In genomic region chr1:227428803-227429202, GRCh38 we compare ENCODE assay signal across 9 cellular contexts.
DNase-seq lines count a peak whose midpoint lies in the region; ATAC-seq and TF ChIP-seq lines count a peak whose summit lies in the region.
"Had no signal": no experiment of that assay in that cellular context is flagged by ENCODE, and none has a peak within 500 bp of the region (broad histone marks: within the 10 kb centered on the region; RNA-seq: fewer than 3 reads in every experiment).

No MANE protein-coding gene starts in this region.

- H3K36me3 ChIP-seq in lung (ENCODE audit: control insufficient read depth in 2 of 2, insufficient read depth in 2 of 2, low read length in 2 of 2): no peaks in the 10 kb centered on the region

- H3K9me3 Mint-ChIP-seq in activated T-helper 17 cell treated with anti-CD3 and anti-CD28 coated beads, Interleukin-2, amount 50 U/mL, for 72 hours: no peaks in the 10 kb centered on the region

- 22 to 24% methylated on average over 4 of the region's 4 CpGs for WGBS in lung, 2 donors

- H3K9me3 ChIP-seq in lung (ENCODE audit: control insufficient read depth in 2 of 2, insufficient read depth in 1 of 2, low read length in 1 of 2): no peaks in the 10 kb centered on the region

- H3K4me1 Mint-ChIP-seq in activated T-helper 17 cell treated with anti-CD3 and anti-CD28 coated beads, Interleukin-2, amount 50 U/mL, for 72 hours: no peaks in the 10 kb centered on the region

- no peak overlapping the region for H3K4me3 Mint-ChIP-seq in activated T-helper 17 cell treated with anti-CD3 and anti-CD28 coated beads, Interleukin-2, amount 50 U/mL, for 72 hours
- H3K4me3 Mint-ChIP-seq: activated CD8-positive, alpha-beta memory T cell treated with anti-CD3 and anti-CD28 coated beads, Interleukin-2, amount 10 ng/mL, durations not matched to agents 7 days and 5 days had no signal

- H3K27ac ChIP-seq in lung (ENCODE audit: low read depth in 1 of 2, low read length in 1 of 2): peak overlapping the region; percentile 38 to 46

- H3K27ac Mint-ChIP-seq in activated T-helper 17 cell treated with anti-CD3 and anti-CD28 coated beads, Interleukin-2, amount 50 U/mL, for 72 hours: no peak overlapping the region
- H3K27ac Mint-ChIP-seq: activated CD8-positive, alpha-beta memory T cell treated with anti-CD3 and anti-CD28 coated beads, Interleukin-2, amount 10 ng/mL, durations not matched to agents 7 days and 5 days had no signal

- H3K27me3 ChIP-seq in lung (ENCODE audit: control insufficient read depth, insufficient read depth): no peaks in the 10 kb centered on the region

- H3K4me1 ChIP-seq in lung (ENCODE audit: control insufficient read depth in 2 of 2, insufficient read depth in 2 of 2, low read length in 2 of 2): peaks cover 5 to 14% of the 10 kb centered on the region in 2 donors

- no peak for ATAC-seq in lung (ENCODE audit: insufficient read depth, low FRiP score)
- ATAC-seq in activated T-helper 17 cell treated with anti-CD3 and anti-CD28 coated beads, Interleukin-2, amount 50 U/mL, for 72 hours (replicated peaks): no peak
- no peak for ATAC-seq in stimulated activated naive CD8-positive, alpha-beta T cell treated with anti-CD3 and anti-CD28 coated beads, Interleukin-15, Interleukin-2, amounts not matched to agents 100 U/mL and 50 U/mL, for 24 hours
- ATAC-seq: activated CD8-positive, alpha-beta memory T cell treated with anti-CD3 and anti-CD28 coated beads, Interleukin-2, amount 10 ng/mL, durations not matched to agents 7 days and 5 days had no signal

- DNase-seq in NCI-H748 (lab: John Stamatoyannopoulos, UW; ENCODE audit: unreplicated experiment) (peak; percentile 29), NCI-H748 treated with DMSO at 0.1 percent for 48 hours (lab: John Stamatoyannopoulos, UW) (no peak), cardiac fibroblast (ENCODE audit: low read depth in 2 of 2) (peak; percentile 75 to 91), lung (ENCODE audit: low spot score) (no peak), ureter (ENCODE audit: low spot score) (peak; percentile 62), T-helper 9 cell (no peak)
- DNase-seq in stimulated activated naive CD8-positive, alpha-beta T cell treated with anti-CD3 and anti-CD28 coated beads, Interleukin-15, Interleukin-2, amounts not matched to agents 100 U/mL and 50 U/mL, for 24 hours: no peak
- DNase-seq: activated CD8-positive, alpha-beta memory T cell treated with anti-CD3 and anti-CD28 coated beads, Interleukin-2, amount 10 ng/mL, durations not matched to agents 7 days and 5 days had no signal

- H3K36me3 Mint-ChIP-seq in activated T-helper 17 cell treated with anti-CD3 and anti-CD28 coated beads, Interleukin-2, amount 50 U/mL, for 72 hours (ENCODE audit: low read depth): no peaks in the 10 kb centered on the region
- H3K36me3 Mint-ChIP-seq: activated CD8-positive, alpha-beta memory T cell treated with anti-CD3 and anti-CD28 coated beads, Interleukin-2, amount 10 ng/mL, durations not matched to agents 7 days and 5 days had no signal

- TF ChIP-seq CTCF in cardiac fibroblast (IDR thresholded peaks at IDR 0.05; ENCODE audit: low read depth, low read length) (no peak), lung (IDR thresholded peaks at IDR 0.05; ENCODE audit: control extremely low read depth, extremely low read depth) (no peak)

- no peak overlapping the region for H3K4me3 ChIP-seq in cardiac fibroblast (replicated peaks in 1 of 2; ENCODE audit: low read depth in 2 of 2, low read length in 2 of 2)
- H3K4me3 ChIP-seq in lung: no peak overlapping the region

- H3K27me3 Mint-ChIP-seq in activated T-helper 17 cell treated with anti-CD3 and anti-CD28 coated beads, Interleukin-2, amount 50 U/mL, for 72 hours: peaks cover 20% of the 10 kb centered on the region

Comparison
In these comparisons a context has a peak if more than half of its experiments do, and no peak if none do; other contexts are left out.
1. DNase-seq: peak in NCI-H748 (single experiment), cardiac fibroblast (2 of 2) and ureter (single experiment); none in NCI-H748 treated with DMSO at 0.1 percent for 48 hours (single experiment), lung (single experiment), T-helper 9 cell (single experiment) and stimulated activated naive CD8-positive, alpha-beta T cell treated with anti-CD3 and anti-CD28 coated beads, Interleukin-15, Interleukin-2, amounts not matched to agents 100 U/mL and 50 U/mL, for 24 hours (single experiment).